Comparison of ENCODE assay signal across 11 cellular contexts in the genomic region with DNA sequence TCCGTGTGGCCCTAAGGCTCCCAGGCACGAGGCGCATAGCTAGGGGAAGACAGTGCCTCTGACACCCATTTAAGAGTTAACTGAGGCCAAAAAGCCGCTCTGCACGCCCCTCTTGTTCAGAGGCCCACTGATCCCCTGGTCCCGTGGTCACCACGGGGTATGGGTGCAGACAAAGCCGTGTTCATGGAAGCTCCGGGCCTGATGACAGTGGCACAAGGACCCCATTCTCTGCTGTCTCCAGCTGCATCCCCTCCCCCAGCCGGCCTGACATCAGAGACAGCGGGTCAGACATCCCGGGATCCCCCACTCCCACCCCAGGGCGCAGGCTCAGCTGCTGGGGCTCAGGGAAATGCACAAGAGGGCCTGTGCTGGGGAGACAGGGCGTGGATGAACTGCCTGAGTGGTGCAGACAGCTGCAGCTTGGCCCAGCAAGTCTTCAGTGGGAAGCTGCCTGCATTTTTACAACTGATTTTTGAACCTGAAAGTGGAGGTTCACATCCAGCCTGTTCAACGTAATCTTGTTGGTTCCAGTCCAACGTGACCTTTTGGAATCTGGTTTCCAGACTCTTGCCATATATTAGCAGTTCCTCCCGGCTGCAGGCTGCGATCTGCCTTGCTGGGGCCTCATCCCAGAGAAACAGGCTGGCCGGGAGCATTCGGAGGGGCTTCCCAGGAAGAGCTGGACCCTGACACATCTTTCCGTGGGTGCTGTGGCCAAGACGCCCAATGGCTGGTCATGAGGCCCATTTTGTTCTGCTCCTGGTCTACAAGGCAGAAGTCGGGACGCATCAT. TPM values are rescaled to one million over a fixed set of nuclear protein-coding genes. Genes with fewer than 3 reads are reported as not detected.
DNase-seq lines count a peak whose midpoint lies in the region; ATAC-seq and TF ChIP-seq lines count a peak whose summit lies in the region.
"Had no signal": no experiment of that assay in that cellular context is flagged by ENCODE, and none has a peak within 500 bp of the region (broad histone marks: within the 10 kb centered on the region; RNA-seq: fewer than 3 reads in every experiment).

No MANE protein-coding gene starts in this region.

- intact Hi-C loops in naive thymus-derived CD4-positive, alpha-beta T cell (cut with micrococcal nuclease): loop anchor here in 1 of 2 donors (10.0 kb wide), 1 partner anchor 131 kb away; no protein-coding TSS in a partner anchor
- intact Hi-C loops in transverse colon (cut with DNase I; ENCODE audit: low total_unique reads): no loop called here

- H4K20me1 ChIP-seq in fibroblast of lung (ENCODE audit: control insufficient read depth, extremely low read depth, insufficient read depth, low read length): no peaks in the 10 kb centered on the region

- TF ChIP-seq CTCF in fibroblast of lung (conservative IDR thresholded peaks at IDR 0.05 in 1 of 2, IDR thresholded peaks at IDR 0.05 in 1 of 2; ENCODE audit: low read depth in 1 of 2, low read length in 2 of 2): no peak
- no peak for TF ChIP-seq CTCF in transverse colon (IDR thresholded peaks at IDR 0.05)

- H3K27me3 Mint-ChIP-seq in activated naive CD8-positive, alpha-beta T cell: peaks cover 5% of the 10 kb centered on the region
- H3K27me3 Mint-ChIP-seq in activated naive CD8-positive, alpha-beta T cell treated with anti-CD3 and anti-CD28 coated beads for 36 hours: peaks cover 58% of the 10 kb centered on the region
- peaks cover 19 to 45% (median 34%) of the 10 kb centered on the region in 5 donors for H3K27me3 Mint-ChIP-seq in naive thymus-derived CD4-positive, alpha-beta T cell

- H3K4me1 ChIP-seq in fibroblast of lung (ENCODE audit: control insufficient read depth, extremely low read depth, insufficient read depth, low read length): peaks cover 21% of the 10 kb centered on the region
- no peaks in the 10 kb centered on the region for H3K4me1 ChIP-seq in naive thymus-derived CD4-positive, alpha-beta T cell (ENCODE audit: control insufficient read depth in 2 of 2, insufficient read depth in 2 of 2, low read length in 2 of 2)
- peaks cover 19 to 39% (median 33%) of the 10 kb centered on the region in 4 donors for H3K4me1 ChIP-seq in transverse colon

- peaks cover 2% of the 10 kb centered on the region for H3K27me3 ChIP-seq in fibroblast of lung (ENCODE audit: control insufficient read depth, insufficient read depth, low read length)
- peaks cover 0 to 21% of the 10 kb centered on the region in 2 donors for H3K27me3 ChIP-seq in naive thymus-derived CD4-positive, alpha-beta T cell (ENCODE audit: control insufficient read depth in 2 of 2, insufficient read depth in 2 of 2, low read length in 2 of 2)
- H3K27me3 ChIP-seq in transverse colon: no peaks in the 10 kb centered on the region

- DNase-seq in activated naive CD8-positive, alpha-beta T cell treated with anti-CD3 and anti-CD28 coated beads for 36 hours: no peak
- peak; percentile 5 to 37 for DNase-seq in fibroblast of lung (ENCODE audit: low read depth in 2 of 2)
- no peak for DNase-seq in naive thymus-derived CD4-positive, alpha-beta T cell
- peak; percentile 30 for DNase-seq in transverse colon
- DNase-seq in AG20443 (ENCODE audit: low spot score): no peak
- DNase-seq: islet precursor cell, NCI-H774 had no signal

- H3K27ac Mint-ChIP-seq in activated naive CD8-positive, alpha-beta T cell: no peak overlapping the region
- H3K27ac Mint-ChIP-seq in activated naive CD8-positive, alpha-beta T cell treated with anti-CD3 and anti-CD28 coated beads for 36 hours: no peak overlapping the region
- no peak overlapping the region for H3K27ac Mint-ChIP-seq in naive thymus-derived CD4-positive, alpha-beta T cell

- no peak overlapping the region for H3K4me2 ChIP-seq in fibroblast of lung (ENCODE audit: extremely low read depth, insufficient read depth, low read length)

- H3K36me3 ChIP-seq in fibroblast of lung (ENCODE audit: control insufficient read depth, insufficient read depth, low read length) (no peaks in the 10 kb centered on the region), transverse colon (no peaks in the 10 kb centered on the region)
- no peaks in the 10 kb centered on the region for H3K36me3 ChIP-seq in naive thymus-derived CD4-positive, alpha-beta T cell (ENCODE audit: control insufficient read depth in 2 of 3, insufficient read depth in 3 of 3, low read length in 3 of 3)

- no peak overlapping the region for H3K9ac ChIP-seq in fibroblast of lung (ENCODE audit: insufficient read depth, low read length)

- no peaks in the 10 kb centered on the region for H3K9me3 Mint-ChIP-seq in activated naive CD8-positive, alpha-beta T cell (ENCODE audit: low read depth)
- H3K9me3 Mint-ChIP-seq in activated naive CD8-positive, alpha-beta T cell treated with anti-CD3 and anti-CD28 coated beads for 36 hours: no peaks in the 10 kb centered on the region
- peaks cover 0 to 2% (median 0%) of the 10 kb centered on the region in 11 donors for H3K9me3 Mint-ChIP-seq in naive thymus-derived CD4-positive, alpha-beta T cell

- no peak for TF ChIP-seq EP300 in transverse colon (IDR thresholded peaks at IDR 0.05; ENCODE audit: low read depth)

- H3K9me3 ChIP-seq in fibroblast of lung (ENCODE audit: control insufficient read depth, insufficient read depth, low read depth, low read length) (no peaks in the 10 kb centered on the region), transverse colon (no peaks in the 10 kb centered on the region)
- no peaks in the 10 kb centered on the region for H3K9me3 ChIP-seq in naive thymus-derived CD4-positive, alpha-beta T cell (ENCODE audit: control insufficient read depth in 2 of 3, low read length in 3 of 3)

- H3K4me3 ChIP-seq in fibroblast of lung (replicated peaks in 1 of 4; ENCODE audit: control extremely low read depth in 1 of 4, insufficient read depth in 1 of 4, low read depth in 3 of 4, low read length in 4 of 4) (no peak overlapping the region), transverse colon (no peak overlapping the region)
- no peak overlapping the region for H3K4me3 ChIP-seq in naive thymus-derived CD4-positive, alpha-beta T cell (ENCODE audit: low read length)
- H3K4me3 ChIP-seq: GM12878 had no signal

- no peak for TF ChIP-seq POLR2A in transverse colon (IDR thresholded peaks at IDR 0.05)

- CTCF ChIA-PET in naive thymus-derived CD4-positive, alpha-beta T cell (lab: Charles Lee): no interaction called here

- H3K27ac ChIP-seq in fibroblast of lung (ENCODE audit: insufficient read depth, low read length) (no peak overlapping the region), transverse colon (peak overlapping the region; percentile 90 to 98 (median 93))
- no peak overlapping the region for H3K27ac ChIP-seq in naive thymus-derived CD4-positive, alpha-beta T cell (ENCODE audit: low read depth, low read length)

- POLR2A ChIA-PET in naive thymus-derived CD4-positive, alpha-beta T cell (lab: Charles Lee): no interaction called here

- no peak overlapping the region for H2AFZ ChIP-seq in fibroblast of lung (ENCODE audit: low read length)

- peaks cover 1% of the 10 kb centered on the region for H3K4me1 Mint-ChIP-seq in activated naive CD8-positive, alpha-beta T cell (ENCODE audit: low read depth)
- H3K4me1 Mint-ChIP-seq in activated naive CD8-positive, alpha-beta T cell treated with anti-CD3 and anti-CD28 coated beads for 36 hours: peaks cover 1% of the 10 kb centered on the region
- peaks cover 0 to 5% (median 0%) of the 10 kb centered on the region in 7 donors for H3K4me1 Mint-ChIP-seq in naive thymus-derived CD4-positive, alpha-beta T cell

- in situ Hi-C loops in transverse colon (cut with MboI; ENCODE audit: low pct_ligation_motif_present in 1 of 4, low pct_unique_long_range_greater_than_20kb in 1 of 4, low sequenced_read_pairs in 3 of 4): loop anchor here in 1 of 4 donors (25.0 kb wide), 2 partner anchors 98 to 102 kb away; partner anchors contain the start of gene SLC38A10

- H3K79me2 ChIP-seq in fibroblast of lung (ENCODE audit: control insufficient read depth, insufficient read depth, low read length): peaks cover 10% of the 10 kb centered on the region

- H3K36me3 Mint-ChIP-seq in activated naive CD8-positive, alpha-beta T cell: no peaks in the 10 kb centered on the region
- no peaks in the 10 kb centered on the region for H3K36me3 Mint-ChIP-seq in activated naive CD8-positive, alpha-beta T cell treated with anti-CD3 and anti-CD28 coated beads for 36 hours
- no peaks in the 10 kb centered on the region for H3K36me3 Mint-ChIP-seq in naive thymus-derived CD4-positive, alpha-beta T cell

- WGBS in transverse colon (ENCODE audit: low coverage in 1 of 2), 2 donors: 70% methylated on average over 20 of the region's 24 CpGs; no CpG with 5 or more reads in 1 of the 2 donors

- peak overlapping the region; percentile 49 for H3K4me3 Mint-ChIP-seq in activated naive CD8-positive, alpha-beta T cell
- H3K4me3 Mint-ChIP-seq in activated naive CD8-positive, alpha-beta T cell treated with anti-CD3 and anti-CD28 coated beads for 36 hours: no peak overlapping the region
- H3K4me3 Mint-ChIP-seq in naive thymus-derived CD4-positive, alpha-beta T cell: peak overlapping the region in 6 of 10 donors; percentile 23 to 68 (median 42)

- no peak for ATAC-seq in naive thymus-derived CD4-positive, alpha-beta T cell
- ATAC-seq in HG02870 (IDR thresholded peaks at IDR 0.05; ENCODE audit: unreplicated experiment): no peak
- no peak for ATAC-seq in GM19035 (IDR thresholded peaks at IDR 0.05; ENCODE audit: unreplicated experiment)
- ATAC-seq: GM12878 had no signal

RNA-seq across cellular contexts. Expression of gene BAHCC1, which starts 9.7 kb away (rescaled TPM):
- under 1 TPM; 0.08 to 0.25 TPM for total RNA-seq in activated naive CD8-positive, alpha-beta T cell treated with anti-CD3 and anti-CD28 coated beads for 36 hours
- 3.9 and 7.3 TPM in 2 replicates for total RNA-seq in fibroblast of lung
- polyA plus RNA-seq in fibroblast of lung: 1.5 and 1.8 TPM in 2 replicates
- polyA plus RNA-seq in fibroblast of lung (2012): 6.8 and 7.2 TPM in 2 replicates
- polyA minus RNA-seq in fibroblast of lung (ENCODE audit: low replicate concordance): 6.3 and 8.6 TPM in 2 replicates
- total RNA-seq in naive thymus-derived CD4-positive, alpha-beta T cell: 1 to 10 TPM in 1 of 5 experiments, under 1 TPM in 3, not detected in 1; 0.05 to 3.8 (median 0.68) TPM
- not detected for polyA plus RNA-seq in naive thymus-derived CD4-positive, alpha-beta T cell
- 100 to 1,000 TPM in 1 of 4 donors, 10 to 100 TPM in 2, 1 to 10 TPM in 1; 8.7 to 133 (median 12.4) TPM for total RNA-seq in transverse colon

Comparison
In these comparisons a context has a peak if more than half of its experiments do, and no peak if none do; other contexts are left out.
1. DNase-seq: peak in fibroblast of lung (2 of 2) and transverse colon (single experiment); none in activated naive CD8-positive, alpha-beta T cell treated with anti-CD3 and anti-CD28 coated beads for 36 hours (single experiment), naive thymus-derived CD4-positive, alpha-beta T cell (0 of 9) and AG20443 (single experiment).
2. H3K27ac ChIP-seq: peak in transverse colon (4 of 4); none in fibroblast of lung (single experiment) and naive thymus-derived CD4-positive, alpha-beta T cell (single experiment).